ENCODE assay signal across 2 cellular contexts in genomic region chr16:70433456-70434103, GRCh38.
TF ChIP-seq lines count a peak whose summit lies in the region.

No MANE protein-coding gene starts in this region.

TF ChIP-seq in GM23338, 12 proteins besides CTCF, POLR2A, EP300 and RAD21 (continued from another document):
- TF ChIP-seq ZNF462 (CRISPR knock-in tag; IDR thresholded peaks at IDR 0.05) (no peak), JUNB (IDR thresholded peaks at IDR 0.05; ENCODE audit: unreplicated experiment) (no peak), ZNF114 (CRISPR knock-in tag; IDR thresholded peaks at IDR 0.05) (no peak), NANOG (IDR thresholded peaks at IDR 0.05; ENCODE audit: borderline replicate concordance) (no peak), ZNF331 (CRISPR knock-in tag; IDR thresholded peaks at IDR 0.05; ENCODE audit: low read depth) (no peak), EZH2phosphoT487 (IDR thresholded peaks at IDR 0.05; ENCODE audit: unreplicated experiment) (no peak), CREB1 (CRISPR knock-in tag; IDR thresholded peaks at IDR 0.05; ENCODE audit: low read depth) (no peak), STAT1 (IDR thresholded peaks at IDR 0.05; ENCODE audit: unreplicated experiment) (no peak), REST (IDR thresholded peaks at IDR 0.05; ENCODE audit: unreplicated experiment) (no peak)

TF ChIP-seq in SK-N-SH treated with all-trans-retinoic acid at 6 μM for 48 hours, 23 proteins besides CTCF, POLR2A, EP300 and RAD21 (continued from another document):
- TF ChIP-seq CREB5 (CRISPR knock-in tag; IDR thresholded peaks at IDR 0.05; ENCODE audit: low read depth) (no peak), SNAI2 (CRISPR knock-in tag; IDR thresholded peaks at IDR 0.05) (no peak), OSR1 (CRISPR knock-in tag; IDR thresholded peaks at IDR 0.05) (no peak)
